Comparison of ENCODE assay signal across 18 cellular contexts in the genomic region with DNA sequence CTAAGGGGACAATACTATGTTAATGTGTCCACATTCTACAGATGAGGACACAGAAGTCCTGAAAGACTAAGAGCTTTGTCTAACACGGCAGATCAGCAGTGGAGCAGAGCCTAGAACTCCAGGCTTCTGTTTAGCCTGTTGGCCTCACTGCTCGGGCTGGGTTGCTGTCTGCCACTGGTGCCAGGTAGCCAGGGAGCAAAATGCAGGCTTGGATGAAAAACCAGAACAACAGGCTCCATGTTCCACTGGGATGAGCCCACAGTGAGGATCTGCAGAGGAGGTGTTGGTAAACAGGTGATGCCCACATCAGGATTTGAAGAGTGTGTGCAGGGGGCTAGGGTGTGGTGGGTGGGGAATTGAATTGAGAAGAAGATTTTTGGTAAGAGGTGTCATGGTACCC.
A peak's percentile ranks its signal among the peaks of the same experiment; 100 is the strongest.
DNase-seq lines count a peak whose midpoint lies in the region; ATAC-seq, FAIRE-seq and TF ChIP-seq lines count a peak whose summit lies in the region.
"Had no signal": no experiment of that assay in that cellular context is flagged by ENCODE, and none has a peak within 500 bp of the region (broad histone marks: within the 10 kb centered on the region; RNA-seq: fewer than 3 reads in every experiment).

No MANE protein-coding gene starts in this region.

- DNase-seq in GM10248 (ENCODE audit: extremely low spot score): peak; percentile 3
- DNase-seq in K562 (ENCODE audit: extremely low read depth in 1 of 4, low spot score in 3 of 4): no peak
- DNase-seq in neuronal stem cell (ENCODE audit: low spot score): no peak
- DNase-seq in upper lobe of right lung: peak; percentile 29
- DNase-seq in effector memory CD4-positive, alpha-beta T cell: no peak
- DNase-seq: C1 segment of cervical spinal cord; Calu3; CD4-positive, alpha-beta memory T cell; COR-L47; DMS53; DND-41; GOT3; HFFc6 had no signal

- no peak for TF ChIP-seq EP300 in K562 (IDR thresholded peaks at IDR 0.05; ENCODE audit: low read length)

- no peak overlapping the region for H4K8ac ChIP-seq in neuronal stem cell (ENCODE audit: low read depth, low read length)

- H3K9me3 ChIP-seq in K562 (replicated peaks; ENCODE audit: control insufficient read depth, insufficient read depth, low read depth, low read length) (peaks cover 20% of the 10 kb centered on the region), neuronal stem cell (replicated peaks in 1 of 2; ENCODE audit: control insufficient read depth in 2 of 2, insufficient read depth in 1 of 2, low read depth in 1 of 2, low read length in 2 of 2) (peaks cover 4 to 10% of the 10 kb centered on the region in 2 donors), upper lobe of right lung (peaks cover 12% of the 10 kb centered on the region)
- H3K9me3 ChIP-seq in effector memory CD4-positive, alpha-beta T cell (ENCODE audit: control insufficient read depth, low read length): no peaks in the 10 kb centered on the region

- TF ChIP-seq POLR2A in K562 (conservative IDR thresholded peaks at IDR 0.05): no peak

- no peaks in the 10 kb centered on the region for H3K79me2 ChIP-seq in K562 (ENCODE audit: control insufficient read depth, insufficient read depth, low read length)

- no peak overlapping the region for H3K18ac ChIP-seq in neuronal stem cell (ENCODE audit: low read length)

- no peaks in the 10 kb centered on the region for H3K9me1 ChIP-seq in K562 (ENCODE audit: control insufficient read depth, insufficient read depth, low read length)

- TF ChIP-seq RAD21 in K562 (CRISPR knock-in tag; conservative IDR thresholded peaks at IDR 0.05 in 1 of 2, IDR thresholded peaks at IDR 0.05 in 1 of 2): no peak

- no peak overlapping the region for H3K4me3 ChIP-seq in K562
- H3K4me3 ChIP-seq in neuronal stem cell (ENCODE audit: low read length in 2 of 2): no peak overlapping the region
- H3K4me3 ChIP-seq in upper lobe of right lung: no peak overlapping the region
- no peak overlapping the region for H3K4me3 ChIP-seq in effector memory CD4-positive, alpha-beta T cell (ENCODE audit: insufficient read depth, low read depth, low read length, poor library complexity, severe bottlenecking)
- H3K4me3 ChIP-seq: GM12878, HAP-1 had no signal

- no peak overlapping the region for H2BK5ac ChIP-seq in neuronal stem cell (ENCODE audit: low read length)

- POLR2A ChIA-PET in GM10248 (lab: Yijun Ruan, JAX) (no interaction called here), K562 (lab: Yijun Ruan, JAX) (interaction anchor here (1.1 kb wide), 1 partner anchor 116 kb away, joined by 3 read pairs; no protein-coding TSS in a partner anchor)

- no peak overlapping the region for H2BK120ac ChIP-seq in neuronal stem cell (ENCODE audit: low read depth, low read length)

- H4K20me1 ChIP-seq in K562 (replicated peaks; ENCODE audit: control insufficient read depth, insufficient read depth, low read length): no peaks in the 10 kb centered on the region

- H3K9ac ChIP-seq in K562 (ENCODE audit: insufficient read depth in 1 of 2, low read depth in 2 of 2, low read length in 2 of 2) (peak overlapping the region in 1 of 2 experiments; percentile 10; a peak in 1 of 4 replicates), neuronal stem cell (ENCODE audit: low read depth, low read length, poor library complexity) (peak overlapping the region; percentile 13)

- H3K27ac ChIP-seq in K562 (ENCODE audit: extremely low read depth, low read depth, low read length) (no peak overlapping the region), neuronal stem cell (replicated peaks; ENCODE audit: low read length) (no peak overlapping the region), upper lobe of right lung (no peak overlapping the region)
- H3K27ac ChIP-seq in effector memory CD4-positive, alpha-beta T cell (ENCODE audit: insufficient read depth, low read length, poor library complexity, severe bottlenecking): no peak overlapping the region

- ATAC-seq in K562: no peak
- no peak for ATAC-seq in upper lobe of right lung
- no peak for ATAC-seq in GM18498 (IDR thresholded peaks at IDR 0.05; ENCODE audit: unreplicated experiment)
- ATAC-seq: GM12878 had no signal

- H3K4me2 ChIP-seq in K562 (ENCODE audit: insufficient read depth, low read length) (no peak overlapping the region), neuronal stem cell (ENCODE audit: insufficient read depth, low read length, poor library complexity, severe bottlenecking) (no peak overlapping the region)

- no peaks in the 10 kb centered on the region for H3K27me3 ChIP-seq in K562 (ENCODE audit: control insufficient read depth in 2 of 2, insufficient read depth in 2 of 2, low read length in 2 of 2)
- no peaks in the 10 kb centered on the region for H3K27me3 ChIP-seq in neuronal stem cell (ENCODE audit: control insufficient read depth in 3 of 3, insufficient read depth in 3 of 3, low read depth in 1 of 3, low read length in 3 of 3)
- no peaks in the 10 kb centered on the region for H3K27me3 ChIP-seq in upper lobe of right lung
- H3K27me3 ChIP-seq in effector memory CD4-positive, alpha-beta T cell (replicated peaks; ENCODE audit: control insufficient read depth, insufficient read depth, low read length, poor library complexity, severe bottlenecking): no peaks in the 10 kb centered on the region

- H3K4me1 ChIP-seq in K562 (replicated peaks in 1 of 2; ENCODE audit: control insufficient read depth in 2 of 2, insufficient read depth in 2 of 2, low read length in 2 of 2) (peaks cover 32 to 34% of the 10 kb centered on the region in 2 experiments), neuronal stem cell (ENCODE audit: control insufficient read depth in 2 of 2, insufficient read depth in 1 of 2, low read depth in 1 of 2, low read length in 2 of 2) (no peaks in the 10 kb centered on the region), upper lobe of right lung (no peaks in the 10 kb centered on the region)
- no peaks in the 10 kb centered on the region for H3K4me1 ChIP-seq in effector memory CD4-positive, alpha-beta T cell (ENCODE audit: control insufficient read depth, insufficient read depth, low read length, poor library complexity, severe bottlenecking)
- H3K4me1 ChIP-seq: HAP-1 had no signal

- intact Hi-C loops in K562 (cut with micrococcal nuclease): loop anchor here (5.0 kb wide), 1 partner anchor 162 kb away; no protein-coding TSS in a partner anchor
- intact Hi-C loops in upper lobe of right lung (cut with DNase I): no loop called here

- H2BK12ac ChIP-seq in neuronal stem cell (ENCODE audit: low read length): no peak overlapping the region

- no TSS peak for BruUV-seq in K562 (replicated peaks; lab: Mats Ljungman, UMichigan)

- in situ Hi-C loops in K562 (cut with MboI): no loop called here

- CTCF ChIA-PET in GM10248 (lab: Yijun Ruan, JAX) (interaction anchor here (0.9 kb wide), 1 partner anchor 10 kb away, joined by 3 read pairs; no protein-coding TSS in a partner anchor), K562 (lab: Yijun Ruan, JAX; ENCODE audit: low intra/inter-chr PET ratio) (no interaction called here)

- H3K36me3 ChIP-seq in K562 (ENCODE audit: control insufficient read depth, insufficient read depth, low read length) (no peaks in the 10 kb centered on the region), neuronal stem cell (replicated peaks in 1 of 2; ENCODE audit: control insufficient read depth in 2 of 2, insufficient read depth in 2 of 2, low read length in 2 of 2) (no peaks in the 10 kb centered on the region), upper lobe of right lung (no peaks in the 10 kb centered on the region)
- no peaks in the 10 kb centered on the region for H3K36me3 ChIP-seq in effector memory CD4-positive, alpha-beta T cell (ENCODE audit: control insufficient read depth, insufficient read depth, low read length)
- H3K36me3 ChIP-seq: HAP-1 had no signal

- H2AK5ac ChIP-seq in neuronal stem cell (ENCODE audit: low read depth, low read length): peak overlapping the region; percentile 8

- FAIRE-seq in K562 (lab: Jason Lieb, UNC): no peak
- FAIRE-seq: G401.6, GM12878, H54 had no signal

- H2AFZ ChIP-seq in K562 (ENCODE audit: low read depth, low read length) (no peak overlapping the region), neuronal stem cell (ENCODE audit: low read length) (no peak overlapping the region)

- H4K91ac ChIP-seq in neuronal stem cell (ENCODE audit: low read depth, low read length, poor library complexity): no peak overlapping the region

- H3K23ac ChIP-seq in neuronal stem cell (ENCODE audit: low read depth, low read length, poor library complexity): no peak overlapping the region

- H3K14ac ChIP-seq in neuronal stem cell (ENCODE audit: low read length): no peak overlapping the region

- 78% methylated on average over 2 of the region's 2 CpGs for WGBS in K562 (ENCODE audit: insufficient coverage, low coverage, missing lambda C conversion rate)
- WGBS in neuronal stem cell (ENCODE audit: extremely low coverage in 2 of 2, insufficient read length in 2 of 2, insufficient replicate concordance in 1 of 2), 2 donors: no CpG with 5 or more reads among the region's 2 CpGs

- no peak overlapping the region for H3K4ac ChIP-seq in neuronal stem cell (ENCODE audit: low read length)

- TF ChIP-seq CTCF in GM10248 (IDR thresholded peaks at IDR 0.05; ENCODE audit: control extremely low read depth, extremely low read depth, low read depth, missing control alignments): no peak
- TF ChIP-seq CTCF in K562 (IDR thresholded peaks at IDR 0.05 in 2 of 3, conservative IDR thresholded peaks at IDR 0.05 in 1 of 3; ENCODE audit: insufficient read depth in 2 of 3, low read depth in 1 of 3, low read length in 3 of 3): no peak
- TF ChIP-seq CTCF in upper lobe of right lung (IDR thresholded peaks at IDR 0.05): no peak

- H2BK15ac ChIP-seq in neuronal stem cell (ENCODE audit: low read length): no peak overlapping the region

- H3K79me1 ChIP-seq in neuronal stem cell (ENCODE audit: low read depth, low read length): no peaks in the 10 kb centered on the region

TF ChIP-seq in K562, 482 proteins besides CTCF, POLR2A, EP300 and RAD21 (continues in another document):
- TF ChIP-seq NR4A1 (CRISPR knock-in tag; IDR thresholded peaks at IDR 0.05) (no peak), NR4A1 (tag; IDR thresholded peaks at IDR 0.05) (no peak), RBM22 (IDR thresholded peaks at IDR 0.05; ENCODE audit: low read depth, low read length, poor library complexity, severe bottlenecking) (no peak), KLF16 (IDR thresholded peaks at IDR 0.05) (no peak)

Comparison
In these comparisons a context has a peak if more than half of its experiments do, and no peak if none do; other contexts are left out.
1. DNase-seq: peak in GM10248 (single experiment) and upper lobe of right lung (single experiment); none in K562 (0 of 4), neuronal stem cell (single experiment) and effector memory CD4-positive, alpha-beta T cell (0 of 3).